ENCODE assay signal across 12 cellular contexts in the genomic region with DNA sequence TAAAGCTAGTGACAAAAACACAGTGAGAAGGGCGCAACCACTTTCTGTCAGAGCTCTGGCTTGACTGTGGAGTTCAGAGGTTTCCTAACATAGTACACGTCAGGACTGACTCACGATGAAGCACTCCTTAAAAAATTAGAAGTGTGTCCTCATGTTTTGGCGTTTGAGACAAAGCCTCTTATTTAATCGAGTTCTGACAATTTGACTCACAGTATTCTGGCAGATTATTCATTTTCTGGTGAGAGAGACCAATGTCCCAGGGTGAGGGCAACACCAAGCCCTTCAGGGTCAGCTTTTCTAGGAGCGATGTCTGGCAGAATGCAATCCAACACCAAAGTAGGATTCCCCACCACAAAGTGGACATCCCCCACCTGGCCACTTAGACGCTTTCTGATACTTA.
DNase-seq lines count a peak whose midpoint lies in the region; ATAC-seq and TF ChIP-seq lines count a peak whose summit lies in the region.
"Had no signal": no experiment of that assay in that cellular context is flagged by ENCODE, and none has a peak within 500 bp of the region (broad histone marks: within the 10 kb centered on the region; RNA-seq: fewer than 3 reads in every experiment).

No MANE protein-coding gene starts in this region.

- no peak overlapping the region for H3K9ac ChIP-seq in fibroblast of lung (ENCODE audit: insufficient read depth, low read length)

- peaks cover 3% of the 10 kb centered on the region; the same call in 1 of the 2 replicates for H3K9me3 ChIP-seq in AG04450 (ENCODE audit: control insufficient read depth, insufficient read depth, low read length)
- no peaks in the 10 kb centered on the region for H3K9me3 ChIP-seq in fibroblast of lung (ENCODE audit: control insufficient read depth, insufficient read depth, low read depth, low read length)

- DNase-seq in AG04450 (ENCODE audit: low read depth, low spot score) (peak; percentile 70), RPMI7951 (ENCODE audit: low read depth) (peak; percentile 84), fibroblast of lung (ENCODE audit: low read depth in 2 of 2) (peak; percentile 94 to 96), omental fat pad (ENCODE audit: low spot score) (no peak), HK-2 (ENCODE audit: unreplicated experiment) (no peak), NCI-H2171 (lab: John Stamatoyannopoulos, UW) (no peak)
- DNase-seq: activated T-cell treated with anti-CD3 and anti-CD28 coated beads, Interleukin-2, amount 50 U/mL, for 72 hours; dermis blood vessel endothelial cell; Kasumi-1; NCI-H524 treated with DMSO at 0.1 percent for 48 hours had no signal

- peak overlapping the region; percentile 11 for H3K4me2 ChIP-seq in fibroblast of lung (ENCODE audit: extremely low read depth, insufficient read depth, low read length)

- ATAC-seq in omental fat pad (ENCODE audit: low FRiP score) = peak; percentile 92
- no peak for ATAC-seq in HG02571 (IDR thresholded peaks at IDR 0.05; ENCODE audit: unreplicated experiment)
- no peak for ATAC-seq in GM19351 (IDR thresholded peaks at IDR 0.05; ENCODE audit: unreplicated experiment)
- ATAC-seq: activated T-cell treated with anti-CD3 and anti-CD28 coated beads, Interleukin-2, amount 50 U/mL, for 72 hours had no signal

- no peak overlapping the region for H2AFZ ChIP-seq in fibroblast of lung (ENCODE audit: low read length)

- no peak for TF ChIP-seq CTCF in AG04450 (IDR thresholded peaks at IDR 0.05; ENCODE audit: low read depth, low read length)
- no peak for TF ChIP-seq CTCF in fibroblast of lung (conservative IDR thresholded peaks at IDR 0.05 in 1 of 2, IDR thresholded peaks at IDR 0.05 in 1 of 2; ENCODE audit: low read depth in 1 of 2, low read length in 2 of 2)
- TF ChIP-seq CTCF in omental fat pad (IDR thresholded peaks at IDR 0.05) = no peak

- CTCF ChIA-PET in AG04450 (lab: Charles Lee) = interaction anchor here (1.0 kb wide), 1 partner anchor 209 kb away, joined by 3 read pairs; no protein-coding TSS in a partner anchor

- H3K4me1 ChIP-seq in fibroblast of lung (ENCODE audit: control insufficient read depth, extremely low read depth, insufficient read depth, low read length) = peaks cover 4% of the 10 kb centered on the region

- H3K27me3 ChIP-seq in AG04450 (ENCODE audit: control insufficient read depth, insufficient read depth, low read length) (no peaks in the 10 kb centered on the region), fibroblast of lung (ENCODE audit: control insufficient read depth, insufficient read depth, low read length) (no peaks in the 10 kb centered on the region)

- H3K4me3 ChIP-seq in AG04450 (ENCODE audit: low read depth, low read length) (no peak overlapping the region), fibroblast of lung (replicated peaks in 1 of 4; ENCODE audit: control extremely low read depth in 1 of 4, insufficient read depth in 1 of 4, low read depth in 3 of 4, low read length in 4 of 4) (peak overlapping the region in 1 of 4 experiments; percentile 16)

- POLR2A ChIA-PET in AG04450 (lab: Yijun Ruan, JAX) = interaction anchor here (0.6 kb wide), 1 partner anchor 68 kb away, joined by 11 read pairs; no protein-coding TSS in a partner anchor

- no peaks in the 10 kb centered on the region for H3K36me3 ChIP-seq in fibroblast of lung (ENCODE audit: control insufficient read depth, insufficient read depth, low read length)

- peaks cover 44% of the 10 kb centered on the region for H3K79me2 ChIP-seq in fibroblast of lung (ENCODE audit: control insufficient read depth, insufficient read depth, low read length)

- H3K27ac ChIP-seq in AG04450 (ENCODE audit: low read depth, low read length) (peak overlapping the region; percentile 90), fibroblast of lung (ENCODE audit: insufficient read depth, low read length) (peak overlapping the region; percentile 8)

- peaks cover 3% of the 10 kb centered on the region for H4K20me1 ChIP-seq in fibroblast of lung (ENCODE audit: control insufficient read depth, extremely low read depth, insufficient read depth, low read length)

Comparison
In these comparisons a context has a peak if more than half of its experiments do, and no peak if none do; other contexts are left out.
1. DNase-seq: peak in AG04450 (single experiment), RPMI7951 (single experiment) and fibroblast of lung (2 of 2); none in omental fat pad (single experiment), HK-2 (single experiment) and NCI-H2171 (single experiment).